1 cellular context compared by ENCODE assay signal in the genomic region with DNA sequence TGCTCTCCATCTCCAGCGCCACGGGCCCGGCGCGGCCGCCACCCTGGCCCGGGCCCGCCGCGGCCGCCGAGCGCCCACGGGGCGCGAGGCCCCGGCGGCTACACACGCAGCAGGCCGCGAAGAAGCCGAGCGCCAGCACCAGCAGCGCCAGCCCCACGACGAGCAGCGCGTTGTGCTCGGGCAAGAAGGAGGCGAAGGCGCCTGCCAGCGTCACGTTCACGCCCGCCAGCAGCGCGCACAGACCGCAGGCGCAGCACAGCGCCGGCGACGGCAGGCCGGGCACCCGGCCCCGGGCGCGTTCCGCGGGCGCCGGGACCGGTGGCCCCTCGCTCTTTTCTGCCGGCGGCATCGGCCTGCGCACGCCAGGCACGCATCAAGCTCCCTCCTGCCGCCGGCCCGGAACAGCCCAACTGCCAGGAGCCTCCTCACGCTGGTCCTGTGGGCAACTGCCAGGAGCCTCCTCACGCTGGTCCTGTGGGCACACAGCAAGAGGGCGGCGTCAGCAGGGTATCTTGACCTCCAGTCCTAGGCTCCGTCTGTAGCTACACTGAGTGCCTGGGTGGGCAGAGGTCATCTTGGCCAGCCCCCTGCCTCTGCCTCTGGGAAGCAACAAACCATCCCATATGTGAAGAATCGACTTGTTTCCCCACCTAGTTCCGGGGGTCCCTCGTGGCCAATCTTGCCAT.
TF ChIP-seq lines count a peak whose summit lies in the region.

No MANE protein-coding gene starts in this region.

TF ChIP-seq in endothelial cell of umbilical vein, 7 proteins besides CTCF, POLR2A, EP300 and RAD21 (continued from another document):
- TF ChIP-seq EZH2 (IDR thresholded peaks at IDR 0.05; ENCODE audit: borderline replicate concordance, low read depth, low read length, severe bottlenecking) = no peak
TF ChIP-seq in endothelial cell of umbilical vein: peak in this region for 0.
